8 cellular contexts compared by ENCODE assay signal in genomic region chr16:31143036-31143888, GRCh38. TPM values are rescaled to one million over a fixed set of nuclear protein-coding genes. Genes with fewer than 3 reads are reported as not detected.
DNase-seq lines count a peak whose midpoint lies in the region; ATAC-seq and TF ChIP-seq lines count a peak whose summit lies in the region.

No MANE protein-coding gene starts in this region.

- TF ChIP-seq CTCF in Peyer's patch (IDR thresholded peaks at IDR 0.05): no peak
- TF ChIP-seq CTCF in epithelial cell of proximal tubule (conservative IDR thresholded peaks at IDR 0.05; ENCODE audit: low read depth, low read length): no peak
- no peak for TF ChIP-seq CTCF in sigmoid colon (IDR thresholded peaks at IDR 0.05)

- no peaks in the 10 kb centered on the region for H3K9me3 ChIP-seq in ES-I3 (ENCODE audit: control insufficient read depth, insufficient read depth, low read length)
- no peaks in the 10 kb centered on the region for H3K9me3 ChIP-seq in Peyer's patch
- H3K9me3 ChIP-seq in sigmoid colon: no peaks in the 10 kb centered on the region

- ATAC-seq in GM18870 (IDR thresholded peaks at IDR 0.05; ENCODE audit: unreplicated experiment): no peak
- ATAC-seq in HG02759 (IDR thresholded peaks at IDR 0.05; ENCODE audit: unreplicated experiment): no peak

- H3K27me3 ChIP-seq in Peyer's patch: no peaks in the 10 kb centered on the region
- H3K27me3 ChIP-seq in sigmoid colon: peaks cover 4 to 21% (median 8%) of the 10 kb centered on the region in 3 donors

- H3K9ac ChIP-seq in ES-I3 (ENCODE audit: low read depth, low read length): peak overlapping the region; percentile 61; the same call in 1 of the 2 replicates

- H3K4me1 ChIP-seq in ES-I3 (ENCODE audit: insufficient read depth, low read length) (peaks cover 22% of the 10 kb centered on the region), Peyer's patch (peaks cover 3 to 32% (median 7%) of the 10 kb centered on the region in 4 donors), sigmoid colon (peaks cover 0 to 23% (median 18%) of the 10 kb centered on the region in 4 donors)

- 83 to 84% methylated on average over 25 of the region's 25 CpGs for WGBS in sigmoid colon, 2 donors

- peak in 1 of 3 donors; percentile 56 for DNase-seq in Peyer's patch
- DNase-seq in epithelial cell of proximal tubule (ENCODE audit: low read depth): no peak
- peak; percentile 77 for DNase-seq in sigmoid colon
- DNase-seq in SW480 (ENCODE audit: low spot score): no peak
- DNase-seq in central memory CD4-positive, alpha-beta T cell: no peak

- intact Hi-C loops in sigmoid colon (cut with DNase I): loop anchor here (2.0 to 5.0 kb wide), 5 partner anchors 36 to 314 kb away; partner anchors contain the start of genes ARMC5, BCKDK and STX4

- H3K27ac ChIP-seq in Peyer's patch: peak overlapping the region; percentile 77 to 96 (median 88)
- peak overlapping the region; percentile 79 to 83 (median 80) for H3K27ac ChIP-seq in sigmoid colon

- no peak for TF ChIP-seq POLR2A in Peyer's patch (IDR thresholded peaks at IDR 0.05)
- no peak for TF ChIP-seq POLR2A in sigmoid colon (IDR thresholded peaks at IDR 0.05)

- TF ChIP-seq EP300 in sigmoid colon (IDR thresholded peaks at IDR 0.05): no peak

- no peaks in the 10 kb centered on the region for H3K36me3 ChIP-seq in ES-I3 (ENCODE audit: insufficient read depth, low read length)
- H3K36me3 ChIP-seq in Peyer's patch: no peaks in the 10 kb centered on the region
- H3K36me3 ChIP-seq in sigmoid colon: no peaks in the 10 kb centered on the region

- peak overlapping the region; percentile 41 to 62 (median 62) for H3K4me3 ChIP-seq in Peyer's patch
- H3K4me3 ChIP-seq in epithelial cell of proximal tubule (ENCODE audit: low read depth, low read length): peak overlapping the region; percentile 45
- H3K4me3 ChIP-seq in sigmoid colon: peak overlapping the region; percentile 4 to 59 (median 49)

RNA-seq across cellular contexts. Expression of gene PRSS36, which starts 6.6 kb away (rescaled TPM):
- total RNA-seq in Peyer's patch (10 to 100 TPM in 3 of 4 donors, not detected in 1; 26.1 to 31.3 (median 28.2) TPM), epithelial cell of proximal tubule (0.29 and 1.3 TPM in 2 replicates), sigmoid colon (1 to 10 TPM in 3 of 4 donors, under 1 TPM in 1; 0.83 to 7.3 (median 3.7) TPM)
- polyA plus RNA-seq in sigmoid colon: 10 to 100 TPM in 1 of 3 donors, 1 to 10 TPM in 2; 4.7 to 10.2 (median 7.6) TPM

RNA-seq across cellular contexts. Expression of gene PRSS8, which starts 7.7 kb away (rescaled TPM):
- 100 to 1,000 TPM in 3 of 4 donors, 10 to 100 TPM in 1; 27.2 to 666 (median 549) TPM for total RNA-seq in Peyer's patch
- 27.4 and 53.6 TPM in 2 replicates for total RNA-seq in epithelial cell of proximal tubule
- 1 to 10 TPM in 2 of 4 donors, under 1 TPM in 1, not detected in 1; 0.16 to 3.2 (median 1.1) TPM for total RNA-seq in sigmoid colon
- 100 to 1,000 TPM in 1 of 3 donors, 10 to 100 TPM in 2; 54.7 to 342 (median 84.4) TPM for polyA plus RNA-seq in sigmoid colon

RNA-seq across cellular contexts. Expression of gene KAT8, which starts 25.8 kb away (rescaled TPM):
- total RNA-seq in Peyer's patch (10 to 100 TPM; 41.5 to 89.4 (median 70.0) TPM), epithelial cell of proximal tubule (38.3 and 43.7 TPM in 2 replicates), sigmoid colon (10 to 100 TPM; 57.1 to 65.7 (median 62.5) TPM)
- polyA plus RNA-seq in sigmoid colon: 10 to 100 TPM; 31.2 to 54.0 (median 38.8) TPM

RNA-seq across cellular contexts. Expression of gene BCKDK, which starts 35.1 kb away (rescaled TPM):
- total RNA-seq in Peyer's patch: 10 to 100 TPM; 30.5 to 71.4 (median 41.8) TPM
- total RNA-seq in epithelial cell of proximal tubule: 78.2 and 80.3 TPM in 2 replicates
- 10 to 100 TPM; 29.5 to 42.7 (median 33.7) TPM for total RNA-seq in sigmoid colon
- 10 to 100 TPM; 21.6 to 33.2 (median 32.1) TPM for polyA plus RNA-seq in sigmoid colon

RNA-seq across cellular contexts. Expression of gene FUS, which starts 36.7 kb away (rescaled TPM):
- 100 to 1,000 TPM in 2 of 4 donors, 10 to 100 TPM in 2; 69.7 to 173 (median 121) TPM for total RNA-seq in Peyer's patch
- total RNA-seq in epithelial cell of proximal tubule: 67.2 and 83.8 TPM in 2 replicates
- total RNA-seq in sigmoid colon: 10 to 100 TPM; 44.1 to 63.9 (median 60.4) TPM
- 100 to 1,000 TPM in 1 of 3 donors, 10 to 100 TPM in 2; 79.9 to 262 (median 98.3) TPM for polyA plus RNA-seq in sigmoid colon
